ENCODE assay signal across 16 cellular contexts in genomic region chr2:32418777-32419176, GRCh38.
DNase-seq lines count a peak whose midpoint lies in the region; ATAC-seq and TF ChIP-seq lines count a peak whose summit lies in the region.
"Had no signal": no experiment of that assay in that cellular context is flagged by ENCODE, and none has a peak within 500 bp of the region (broad histone marks: within the 10 kb centered on the region; RNA-seq: fewer than 3 reads in every experiment).

No MANE protein-coding gene starts in this region.

- DNase-seq in EH (ENCODE audit: low read depth), result peak; percentile 82
- DNase-seq in PC-3, result peak; percentile 49
- peak; percentile 88 for DNase-seq in choroid plexus epithelial cell (ENCODE audit: low read depth)
- peak; percentile 26 for DNase-seq in mesendoderm
- no peak for DNase-seq in stimulated activated CD8-positive, alpha-beta memory T cell treated with anti-CD3 and anti-CD28 coated beads, Interleukin-4, amount 100 ng/mL, for 48 hours
- DNase-seq in SIG-M5 treated with dmso at 0.1 percent for 504 hours (lab: John Stamatoyannopoulos, UW; ENCODE audit: unreplicated experiment), result no peak
- DNase-seq in hippocampal formation (lab: John Stamatoyannopoulos, UW), result no peak
- DNase-seq in GDM1 (lab: John Stamatoyannopoulos, UW), result no peak
- DNase-seq: activated CD4-positive, CD25-positive, alpha-beta regulatory T cell treated with anti-CD3 and anti-CD28 coated beads, Interleukin-2, amount 50 U/mL, for 72 hours; activated naive CD4-positive, alpha-beta T cell treated with anti-CD3 and anti-CD28 coated beads, Interleukin-2, amount 50 U/mL, for 16 hours; esophagus squamous epithelium; immature natural killer cell; midbrain; NCI-H187; NCI-H526 treated with DMSO at 0.1 percent for 48 hours had no signal

- no peaks in the 10 kb centered on the region for H4K20me1 ChIP-seq in PC-3 (ENCODE audit: low read length)

- H3K4me1 ChIP-seq in PC-3 (ENCODE audit: insufficient read depth, low read length) (peaks cover 4% of the 10 kb centered on the region; the same call in 1 of the 2 replicates), mesendoderm (ENCODE audit: control insufficient read depth, low read depth, low read length) (no peaks in the 10 kb centered on the region)

- H3K79me1 ChIP-seq in mesendoderm (ENCODE audit: low read length), result peaks cover 3% of the 10 kb centered on the region

- H2BK5ac ChIP-seq in mesendoderm (ENCODE audit: low read length), result no peak overlapping the region

- H3K4me2 ChIP-seq in PC-3 (ENCODE audit: low read length), result no peak overlapping the region
- H3K4me2 ChIP-seq in mesendoderm (ENCODE audit: low read length), result no peak overlapping the region

- no peak overlapping the region for H4K5ac ChIP-seq in mesendoderm (ENCODE audit: low read length)

- no peaks in the 10 kb centered on the region for H3K9me3 ChIP-seq in PC-3 (ENCODE audit: low read length)
- H3K9me3 ChIP-seq: esophagus squamous epithelium, HAP-1 had no signal

- no peak overlapping the region for H2AFZ ChIP-seq in PC-3 (ENCODE audit: low read length)

- no TSS peak for BruUV-seq in PC-3 (replicated peaks; lab: Mats Ljungman, UMichigan)

- no peak overlapping the region for H3K27ac ChIP-seq in PC-3 (ENCODE audit: low read length)
- H3K27ac ChIP-seq in mesendoderm (ENCODE audit: low read depth, low read length), result no peak overlapping the region
- H3K27ac ChIP-seq: esophagus squamous epithelium had no signal

- peaks cover 37% of the 10 kb centered on the region for H3K36me3 ChIP-seq in PC-3 (ENCODE audit: low read depth, low read length)
- H3K36me3 ChIP-seq in mesendoderm (ENCODE audit: control insufficient read depth, insufficient read depth, low read length), result peaks cover 1% of the 10 kb centered on the region

- H3K56ac ChIP-seq in mesendoderm (ENCODE audit: low read length), result no peak overlapping the region

- no peak overlapping the region for H4K8ac ChIP-seq in mesendoderm (ENCODE audit: low read depth, low read length)

- H3K23ac ChIP-seq in mesendoderm (ENCODE audit: low read length), result no peak overlapping the region

- no peak overlapping the region for H3K4ac ChIP-seq in mesendoderm (ENCODE audit: low read depth, low read length)

- POLR2A ChIA-PET in PC-3 (lab: Charles Lee; ENCODE audit: unreplicated experiment), result no interaction called here

- H3K18ac ChIP-seq in mesendoderm (ENCODE audit: low read length), result no peak overlapping the region

- H3F3A ChIP-seq in PC-3 (ENCODE audit: low read length, unreplicated experiment), result no peaks in the 10 kb centered on the region

- H3K27me3 ChIP-seq in PC-3 (ENCODE audit: low read length) (no peaks in the 10 kb centered on the region), mesendoderm (ENCODE audit: insufficient read depth, low read length, poor library complexity) (no peaks in the 10 kb centered on the region)
- H3K27me3 ChIP-seq: esophagus squamous epithelium had no signal

- TF ChIP-seq CTCF in PC-3 (conservative IDR thresholded peaks at IDR 0.05; ENCODE audit: low read depth, low read length) (no peak), choroid plexus epithelial cell (conservative IDR thresholded peaks at IDR 0.05; ENCODE audit: low read depth, low read length) (no peak)

- H3K9me2 ChIP-seq in PC-3 (replicated peaks; ENCODE audit: low read length), result no peaks in the 10 kb centered on the region

- H2BK120ac ChIP-seq in mesendoderm (ENCODE audit: low read depth, low read length), result no peak overlapping the region

- H2BK15ac ChIP-seq in mesendoderm (replicated peaks; ENCODE audit: low read depth), result no peak overlapping the region

- CTCF ChIA-PET in PC-3 (lab: Charles Lee), result interaction anchor here (0.7 kb wide), 1 partner anchor 24 kb away, joined by 3 read pairs; no protein-coding TSS in a partner anchor

- H3K9ac ChIP-seq in PC-3 (ENCODE audit: low read length), result no peak overlapping the region
- no peak overlapping the region for H3K9ac ChIP-seq in mesendoderm (ENCODE audit: low read length)

- intact Hi-C loops in PC-3 (cut with micrococcal nuclease), result no loop called here

- H2AK5ac ChIP-seq in mesendoderm (ENCODE audit: low read length), result no peak overlapping the region

- WGBS in mesendoderm (ENCODE audit: extremely low coverage, insufficient coverage, low lambda C conversion rate), result no CpG with 5 or more reads among the region's 5 CpGs

- H3K79me2 ChIP-seq in PC-3 (ENCODE audit: low read length) (peaks cover 79% of the 10 kb centered on the region), mesendoderm (ENCODE audit: control insufficient read depth, insufficient read depth, low read length) (peaks cover 10% of the 10 kb centered on the region)

- no peak for ATAC-seq in PC-3

- H3K4me3 ChIP-seq in PC-3 (ENCODE audit: low read length), result no peak overlapping the region
- no peak overlapping the region for H3K4me3 ChIP-seq in choroid plexus epithelial cell (ENCODE audit: low read depth, low read length)
- no peak overlapping the region for H3K4me3 ChIP-seq in mesendoderm (ENCODE audit: low read length)
- H3K4me3 ChIP-seq: esophagus squamous epithelium, HAP-1 had no signal

Comparison
In these comparisons a context has a peak if more than half of its experiments do, and no peak if none do; other contexts are left out.
1. DNase-seq: peak in EH (single experiment), PC-3 (single experiment), choroid plexus epithelial cell (single experiment) and mesendoderm (single experiment); none in stimulated activated CD8-positive, alpha-beta memory T cell treated with anti-CD3 and anti-CD28 coated beads, Interleukin-4, amount 100 ng/mL, for 48 hours (single experiment), SIG-M5 treated with dmso at 0.1 percent for 504 hours (single experiment), hippocampal formation (0 of 2) and GDM1 (single experiment).